Comparison of ENCODE assay signal across 9 cellular contexts in the genomic region with DNA sequence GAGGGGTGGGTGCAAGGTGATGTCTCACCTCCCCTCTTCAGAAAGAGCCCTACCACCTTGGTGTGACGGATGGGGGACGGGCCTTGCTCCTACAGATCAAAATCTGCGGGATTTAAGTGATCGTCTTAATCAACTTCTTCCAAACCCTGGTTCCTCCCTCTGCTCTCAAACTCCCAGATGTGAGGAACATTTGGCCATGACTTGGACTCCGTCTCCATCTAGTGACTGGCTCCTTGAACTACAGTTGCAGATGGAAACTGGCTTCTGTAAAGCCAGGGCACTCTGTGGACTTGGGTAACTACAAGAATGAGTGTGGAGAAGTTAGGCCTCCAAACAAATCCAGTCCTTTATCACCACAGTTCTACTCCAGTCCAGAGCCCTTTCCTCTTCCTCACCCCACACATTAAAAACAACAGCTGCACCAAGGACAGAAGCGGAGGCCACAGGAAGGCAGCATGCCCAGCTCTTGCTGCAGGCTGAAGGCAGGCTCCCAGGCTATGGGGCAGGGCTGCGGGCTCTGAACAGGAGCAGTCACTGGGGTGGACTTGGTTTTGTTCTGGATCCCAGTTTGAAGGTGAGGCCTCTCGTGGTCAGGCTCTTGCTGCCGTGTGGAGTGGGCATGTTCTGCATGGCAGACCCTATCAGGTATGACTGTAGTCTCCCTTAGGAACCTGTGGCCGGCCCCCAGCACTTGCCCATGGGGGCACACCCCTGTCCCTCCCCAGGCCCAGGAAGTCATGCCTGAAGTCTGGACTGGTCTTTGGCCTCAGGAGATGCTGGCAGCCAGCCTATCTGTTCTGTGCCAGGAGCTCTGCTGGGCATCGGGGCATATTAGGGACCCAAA.
A peak's percentile ranks its signal among the peaks of the same experiment; 100 is the strongest.
DNase-seq lines count a peak whose midpoint lies in the region; ATAC-seq, FAIRE-seq and TF ChIP-seq lines count a peak whose summit lies in the region.
"Had no signal": no experiment of that assay in that cellular context is flagged by ENCODE, and none has a peak within 500 bp of the region (broad histone marks: within the 10 kb centered on the region; RNA-seq: fewer than 3 reads in every experiment).

No MANE protein-coding gene starts in this region.

- peak; percentile 52 for FAIRE-seq in K562 (lab: Jason Lieb, UNC)

- peak; percentile 48 to 80 for TF ChIP-seq RAD21 in K562 (CRISPR knock-in tag; conservative IDR thresholded peaks at IDR 0.05 in 1 of 2, IDR thresholded peaks at IDR 0.05 in 1 of 2)

- no peak overlapping the region for H3K27ac ChIP-seq in K562 (ENCODE audit: extremely low read depth, low read depth, low read length)
- H3K27ac ChIP-seq in CD8-positive, alpha-beta memory T cell (ENCODE audit: low read depth, low read length), result no peak overlapping the region

- H4K20me1 ChIP-seq in K562 (replicated peaks; ENCODE audit: control insufficient read depth, insufficient read depth, low read length), result no peaks in the 10 kb centered on the region

- no peaks in the 10 kb centered on the region for H3K27me3 ChIP-seq in K562 (ENCODE audit: control insufficient read depth in 2 of 2, insufficient read depth in 2 of 2, low read length in 2 of 2)
- H3K27me3 ChIP-seq in CD8-positive, alpha-beta memory T cell (ENCODE audit: insufficient read depth, low read length, poor library complexity, severe bottlenecking), result no peaks in the 10 kb centered on the region

- H3K9me1 ChIP-seq in K562 (ENCODE audit: control insufficient read depth, insufficient read depth, low read length), result no peaks in the 10 kb centered on the region

- ATAC-seq in GM19467 (IDR thresholded peaks at IDR 0.05; ENCODE audit: unreplicated experiment) (peak; percentile 75), HG03469 (IDR thresholded peaks at IDR 0.05; ENCODE audit: unreplicated experiment) (peak; percentile 90), K562 (peak; percentile 78)

- no TSS peak for BruUV-seq in K562 (replicated peaks; lab: Mats Ljungman, UMichigan)

- H3K4me3 ChIP-seq in K562, result no peak overlapping the region
- no peak overlapping the region for H3K4me3 ChIP-seq in CD8-positive, alpha-beta memory T cell (ENCODE audit: low read length)

- no peak for TF ChIP-seq POLR2A in K562 (conservative IDR thresholded peaks at IDR 0.05)

- no peak overlapping the region for H3K9ac ChIP-seq in K562 (ENCODE audit: insufficient read depth in 1 of 2, low read depth in 2 of 2, low read length in 2 of 2)

- DNase-seq in G401 (ENCODE audit: low spot score) (peak; percentile 88), NCI-H82 (lab: John Stamatoyannopoulos, UW) (peak; percentile 93), K562 (ENCODE audit: extremely low read depth in 1 of 4, low spot score in 3 of 4) (peak; percentile 23 to 46 (median 35)), iPS-NIHi11 (ENCODE audit: low spot score) (peak; percentile 59), stromal cell of bone marrow (ENCODE audit: low read depth) (peak; percentile 31)
- no peak for DNase-seq in CD8-positive, alpha-beta memory T cell

- 2% methylated on average over 11 of the region's 11 CpGs for WGBS in K562 (ENCODE audit: insufficient coverage, low coverage, missing lambda C conversion rate)

- no peaks in the 10 kb centered on the region for H3K4me1 Mint-ChIP-seq in CD8-positive, alpha-beta memory T cell
- H3K4me1 Mint-ChIP-seq: activated naive CD4-positive, alpha-beta T cell treated with anti-CD3 and anti-CD28 coated beads, Interleukin-2, amount 50 U/mL, for 24 hours had no signal

- H3K36me3 Mint-ChIP-seq in CD8-positive, alpha-beta memory T cell, result no peaks in the 10 kb centered on the region
- H3K36me3 Mint-ChIP-seq: activated naive CD4-positive, alpha-beta T cell treated with anti-CD3 and anti-CD28 coated beads, Interleukin-2, amount 50 U/mL, for 24 hours had no signal

- H3K9me3 Mint-ChIP-seq in CD8-positive, alpha-beta memory T cell, result peaks cover 0 to 7% (median 4%) of the 10 kb centered on the region in 5 donors
- H3K9me3 Mint-ChIP-seq: activated naive CD4-positive, alpha-beta T cell treated with anti-CD3 and anti-CD28 coated beads, Interleukin-2, amount 50 U/mL, for 24 hours had no signal

- H3K9me3 ChIP-seq in K562 (replicated peaks; ENCODE audit: control insufficient read depth, insufficient read depth, low read depth, low read length), result no peaks in the 10 kb centered on the region
- no peaks in the 10 kb centered on the region for H3K9me3 ChIP-seq in CD8-positive, alpha-beta memory T cell (ENCODE audit: low read length)

- no peaks in the 10 kb centered on the region for H3K79me2 ChIP-seq in K562 (ENCODE audit: control insufficient read depth, insufficient read depth, low read length)

- in situ Hi-C loops in G401 (cut with HindIII; ENCODE audit: low sequenced_read_pairs), result no loop called here
- in situ Hi-C loops in K562 (cut with MboI), result no loop called here

- H2AFZ ChIP-seq in K562 (ENCODE audit: low read depth, low read length), result no peak overlapping the region

- no peak overlapping the region for H3K4me3 Mint-ChIP-seq in CD8-positive, alpha-beta memory T cell
- H3K4me3 Mint-ChIP-seq: activated naive CD4-positive, alpha-beta T cell treated with anti-CD3 and anti-CD28 coated beads, Interleukin-2, amount 50 U/mL, for 24 hours had no signal

- H3K27ac Mint-ChIP-seq in CD8-positive, alpha-beta memory T cell, result no peak overlapping the region
- H3K27ac Mint-ChIP-seq: activated naive CD4-positive, alpha-beta T cell treated with anti-CD3 and anti-CD28 coated beads, Interleukin-2, amount 50 U/mL, for 24 hours had no signal

- H3K4me2 ChIP-seq in K562 (ENCODE audit: insufficient read depth, low read length), result no peak overlapping the region

- POLR2A ChIA-PET in K562 (lab: Yijun Ruan, JAX), result no interaction called here
- POLR2A ChIA-PET in CD8-positive, alpha-beta memory T cell (lab: Charles Lee), result no interaction called here

- peak; percentile 55 to 70 (median 69) for TF ChIP-seq CTCF in K562 (IDR thresholded peaks at IDR 0.05 in 2 of 3, conservative IDR thresholded peaks at IDR 0.05 in 1 of 3; ENCODE audit: insufficient read depth in 2 of 3, low read depth in 1 of 3, low read length in 3 of 3)

- H3K27me3 Mint-ChIP-seq in CD8-positive, alpha-beta memory T cell, result no peaks in the 10 kb centered on the region

- H3K4me1 ChIP-seq in K562 (replicated peaks in 1 of 2; ENCODE audit: control insufficient read depth in 2 of 2, insufficient read depth in 2 of 2, low read length in 2 of 2), result no peaks in the 10 kb centered on the region
- no peaks in the 10 kb centered on the region for H3K4me1 ChIP-seq in CD8-positive, alpha-beta memory T cell (ENCODE audit: insufficient read depth, low read length)

- no peaks in the 10 kb centered on the region for H3K36me3 ChIP-seq in K562 (ENCODE audit: control insufficient read depth, insufficient read depth, low read length)
- no peaks in the 10 kb centered on the region for H3K36me3 ChIP-seq in CD8-positive, alpha-beta memory T cell (ENCODE audit: insufficient read depth, low read length)

- no peak for TF ChIP-seq EP300 in K562 (IDR thresholded peaks at IDR 0.05; ENCODE audit: low read length)

- CTCF ChIA-PET in K562 (lab: Yijun Ruan, JAX; ENCODE audit: low intra/inter-chr PET ratio), result interaction anchor here (0.6 kb wide), 1 partner anchor 81 kb away, joined by 3 read pairs; no protein-coding TSS in a partner anchor
- CTCF ChIA-PET in CD8-positive, alpha-beta memory T cell (lab: Charles Lee), result no interaction called here

- intact Hi-C loops in K562 (cut with micrococcal nuclease), result loop anchor here (5.0 to 10.0 kb wide), 3 partner anchors 562 to 1906 kb away; a partner anchor contains a TSS

TF ChIP-seq in K562, 482 proteins besides CTCF, POLR2A, EP300 and RAD21:
- TF ChIP-seq MAFK (IDR thresholded peaks at IDR 0.05; ENCODE audit: low read length) (no peak), SMC3 (conservative IDR thresholded peaks at IDR 0.05; ENCODE audit: insufficient read depth, low read depth, low read length) (peak; percentile 61), STAG1 (CRISPR knock-in tag; IDR thresholded peaks at IDR 0.05; ENCODE audit: borderline replicate concordance) (peak; percentile 47; the same call in 1 of the 2 replicates)

Comparison
In these comparisons a context has a peak if more than half of its experiments do, and no peak if none do; other contexts are left out.
1. DNase-seq: peak in G401 (single experiment), NCI-H82 (single experiment), K562 (4 of 4), iPS-NIHi11 (single experiment) and stromal cell of bone marrow (single experiment); none in CD8-positive, alpha-beta memory T cell (0 of 5).
2. Peak in every context shown above with its lines, with median percentiles within 50 percentile points of each other: ATAC-seq.